Comparison of ENCODE assay signal across 7 cellular contexts in the genomic region with DNA sequence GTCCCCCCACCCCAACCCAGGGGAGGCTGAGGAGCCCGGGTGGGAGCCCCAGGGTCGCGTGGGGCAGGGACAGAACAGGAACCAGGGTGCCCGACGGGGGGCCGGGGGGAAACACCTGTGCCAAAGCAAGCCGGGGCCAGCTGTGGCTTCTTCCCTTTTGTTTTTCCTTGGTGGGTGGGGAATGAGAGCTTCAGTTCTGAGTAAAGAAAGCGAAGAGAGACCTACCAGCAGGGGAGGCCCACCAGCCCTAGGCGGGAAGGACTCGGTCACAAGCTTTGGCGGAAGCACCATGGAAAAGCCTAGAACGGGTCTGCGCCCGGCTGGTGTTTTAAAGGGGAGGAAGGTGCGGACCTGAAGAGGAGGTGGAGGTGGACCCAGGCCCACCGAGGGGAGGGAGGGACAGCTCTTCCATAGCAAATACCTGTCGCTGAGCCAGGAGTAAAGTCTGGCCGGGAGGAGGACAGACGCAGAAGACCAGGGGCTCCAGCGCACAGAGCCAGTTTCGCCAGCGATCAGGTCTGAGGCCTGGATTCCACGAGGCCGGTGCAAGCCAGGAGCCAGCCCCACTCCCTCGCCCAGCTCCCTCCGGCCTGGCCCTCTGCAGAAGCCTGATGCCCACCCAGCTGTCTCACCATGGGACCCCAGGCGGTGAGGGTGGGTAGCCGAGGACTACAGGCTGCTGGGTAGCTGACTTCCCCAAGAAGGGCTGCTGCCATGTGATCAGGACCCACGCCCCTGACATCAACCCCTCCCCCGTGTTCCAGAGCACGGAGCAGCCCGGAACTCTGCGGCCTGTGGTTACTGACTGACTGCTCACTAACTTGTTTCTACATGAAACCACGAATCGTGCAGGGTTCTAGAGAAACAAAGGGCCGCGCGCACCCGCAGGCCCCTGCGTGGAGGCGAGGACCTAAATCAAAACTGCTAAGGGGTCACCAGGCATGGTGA.
DNase-seq lines count a peak whose midpoint lies in the region; ATAC-seq and TF ChIP-seq lines count a peak whose summit lies in the region.

No MANE protein-coding gene starts in this region.

- no peaks in the 10 kb centered on the region for H3K9me2 ChIP-seq in SU-DHL-6 (replicated peaks; ENCODE audit: insufficient read depth, low read length)

- H3K9me3 ChIP-seq in SU-DHL-6 (ENCODE audit: insufficient read depth, low read length) (no peaks in the 10 kb centered on the region), adipocyte (ENCODE audit: control insufficient read depth, low read length) (no peaks in the 10 kb centered on the region), iPS DF 6.9 (ENCODE audit: control insufficient read depth, insufficient read depth, low read length) (no peaks in the 10 kb centered on the region)

- peak; percentile 66 for TF ChIP-seq POLR2A in GM18951 (IDR thresholded peaks at IDR 0.05; ENCODE audit: extremely low read depth, insufficient read depth, insufficient read length)

- H3F3A ChIP-seq in SU-DHL-6 (ENCODE audit: insufficient read depth): peaks cover 28% of the 10 kb centered on the region

- peaks cover 81% of the 10 kb centered on the region for H3K4me1 ChIP-seq in adipocyte (ENCODE audit: control insufficient read depth, insufficient read depth, low read length)
- peaks cover 8% of the 10 kb centered on the region for H3K4me1 ChIP-seq in iPS DF 6.9 (ENCODE audit: control insufficient read depth, insufficient read depth, low read length)

- peak overlapping the region; percentile 92 for H3K27ac ChIP-seq in SU-DHL-6 (ENCODE audit: low read depth, low read length)
- H3K27ac ChIP-seq in iPS DF 6.9 (ENCODE audit: low read length): no peak overlapping the region

- DNase-seq in adipocyte (ENCODE audit: low read depth) (no peak), iPS DF 6.9 (ENCODE audit: low read depth, low spot score) (no peak), NCI-H128 (lab: John Stamatoyannopoulos, UW; ENCODE audit: unreplicated experiment) (no peak)
- DNase-seq in stimulated activated CD4-positive, alpha-beta T cell treated with anti-CD3 and anti-CD28 coated beads, Interleukin-12 subunit alpha, Interleukin-12 subunit beta, amount 100 ng/mL, for 24 hours (ENCODE audit: low read depth in 2 of 2): peak; percentile 74 to 82

- peaks cover 60% of the 10 kb centered on the region for H3K79me2 ChIP-seq in SU-DHL-6 (ENCODE audit: insufficient read depth, low read length)

- H3K27me3 ChIP-seq in SU-DHL-6 (ENCODE audit: low read length) (no peaks in the 10 kb centered on the region), adipocyte (replicated peaks; ENCODE audit: control insufficient read depth, insufficient read depth, low read length) (no peaks in the 10 kb centered on the region), iPS DF 6.9 (ENCODE audit: control insufficient read depth, insufficient read depth, low read length) (no peaks in the 10 kb centered on the region)

- peak overlapping the region; percentile 78 for H3K4me3 ChIP-seq in SU-DHL-6 (ENCODE audit: insufficient read depth, low read length, poor library complexity, severe bottlenecking)
- peak overlapping the region; percentile 77 for H3K4me3 ChIP-seq in adipocyte (ENCODE audit: low read length)
- peak overlapping the region; percentile 40; the same call in 1 of the 2 replicates for H3K4me3 ChIP-seq in iPS DF 6.9 (ENCODE audit: low read length)

- peaks cover 20% of the 10 kb centered on the region; the same call in 1 of the 2 replicates for H4K20me1 ChIP-seq in SU-DHL-6 (ENCODE audit: low read depth, low read length)

- peak; percentile 41 for ATAC-seq in HG03097 (IDR thresholded peaks at IDR 0.05; ENCODE audit: low FRiP score, unreplicated experiment)

- H3K36me3 ChIP-seq in SU-DHL-6 (ENCODE audit: low read length) (no peaks in the 10 kb centered on the region), adipocyte (ENCODE audit: control insufficient read depth, insufficient read depth, low read length, severe bottlenecking) (peaks cover 7% of the 10 kb centered on the region), iPS DF 6.9 (ENCODE audit: control insufficient read depth, insufficient read depth, low read length) (no peaks in the 10 kb centered on the region)

- peak overlapping the region; percentile 54 for H2AFZ ChIP-seq in SU-DHL-6 (ENCODE audit: low read depth, low read length, severe bottlenecking)

- peak overlapping the region; percentile 96 for H3K4me2 ChIP-seq in SU-DHL-6 (ENCODE audit: low read depth, low read length, poor library complexity, severe bottlenecking)

- no peak for TF ChIP-seq CTCF in SU-DHL-6 (IDR thresholded peaks at IDR 0.05; ENCODE audit: insufficient read depth, low read length, poor library complexity, severe bottlenecking)

- WGBS in iPS DF 6.9 (ENCODE audit: insufficient coverage, insufficient read length): no CpG with 5 or more reads among the region's 41 CpGs

- in situ Hi-C loops in GM18951 (cut with MboI; ENCODE audit: low sequenced_read_pairs, unreplicated experiment): no loop called here

- H3K9ac ChIP-seq in SU-DHL-6 (ENCODE audit: low read length) (peak overlapping the region; percentile 68), adipocyte (ENCODE audit: low read length) (peak overlapping the region; percentile 84)

Comparison
In these comparisons a context has a peak if more than half of its experiments do, and no peak if none do; other contexts are left out.
1. DNase-seq: peak in stimulated activated CD4-positive, alpha-beta T cell treated with anti-CD3 and anti-CD28 coated beads, Interleukin-12 subunit alpha, Interleukin-12 subunit beta, amount 100 ng/mL, for 24 hours (2 of 2); none in adipocyte (single experiment), iPS DF 6.9 (single experiment) and NCI-H128 (single experiment).
2. Peak in every context shown above with its lines, with median percentiles within 50 percentile points of each other: H3K4me3 ChIP-seq.